In the genomic region with DNA sequence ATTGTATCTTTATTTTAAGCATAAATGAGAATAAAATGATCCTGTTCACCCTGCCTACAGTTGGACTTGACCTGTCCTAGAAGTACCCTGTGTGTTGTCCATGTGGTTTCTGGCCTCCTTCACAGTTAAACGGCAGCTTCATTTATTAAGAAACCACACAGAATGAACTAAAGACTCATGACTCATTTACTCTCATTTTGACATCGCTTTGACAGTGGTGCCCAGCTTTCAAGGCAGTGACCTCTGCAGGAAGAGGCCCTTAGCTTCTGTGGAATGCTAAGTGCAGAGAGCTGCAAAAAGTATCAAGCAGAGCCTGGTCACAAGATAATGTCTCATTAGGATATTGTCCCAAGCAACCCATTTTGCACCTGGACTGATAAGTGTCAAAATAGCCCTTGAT, we compare ENCODE assay signal across 8 cellular contexts.
DNase-seq lines count a peak whose midpoint lies in the region; ATAC-seq and TF ChIP-seq lines count a peak whose summit lies in the region.

No MANE protein-coding gene starts in this region.

- ATAC-seq in HG03520 (IDR thresholded peaks at IDR 0.05; ENCODE audit: unreplicated experiment) (no peak), HG03045 (IDR thresholded peaks at IDR 0.05; ENCODE audit: unreplicated experiment) (no peak)

- TF ChIP-seq CTCF in cardiac fibroblast (IDR thresholded peaks at IDR 0.05; ENCODE audit: low read depth, low read length) (no peak), lower leg skin (IDR thresholded peaks at IDR 0.05) (no peak)

- intact Hi-C loops in lower leg skin (cut with DNase I; ENCODE audit: low total_unique reads) = no loop called here

- peak; percentile 10 for DNase-seq in stimulated activated CD4-positive, alpha-beta T cell treated with anti-CD3 and anti-CD28 coated beads, Interleukin-15, amount 100 ng/mL, for 24 hours
- DNase-seq in stimulated activated CD4-positive, alpha-beta T cell treated with anti-CD3 and anti-CD28 coated beads, Interleukin-1b, Interleukin-23, amount 100 ng/mL, for 48 hours = no peak
- DNase-seq in LHCN-M2 (ENCODE audit: low read depth) = peak; percentile 96
- peak; percentile 83 to 87 for DNase-seq in cardiac fibroblast (ENCODE audit: low read depth in 2 of 2)
- DNase-seq in renal cortical epithelial cell (ENCODE audit: low read depth) = peak; percentile 95
- no peak for DNase-seq in lower leg skin (ENCODE audit: low spot score in 2 of 2)

- 40 to 46% methylated on average over 2 of the region's 2 CpGs for WGBS in lower leg skin, 2 donors

- TF ChIP-seq POLR2A in lower leg skin (IDR thresholded peaks at IDR 0.05) = no peak

- H3K4me3 ChIP-seq in cardiac fibroblast (replicated peaks in 1 of 2; ENCODE audit: low read depth in 2 of 2, low read length in 2 of 2) (no peak overlapping the region), lower leg skin (ENCODE audit: low read depth, poor library complexity, severe bottlenecking) (no peak overlapping the region)

Comparison
In these comparisons a context has a peak if more than half of its experiments do, and no peak if none do; other contexts are left out.
1. DNase-seq: peak in stimulated activated CD4-positive, alpha-beta T cell treated with anti-CD3 and anti-CD28 coated beads, Interleukin-15, amount 100 ng/mL, for 24 hours (single experiment), LHCN-M2 (single experiment), cardiac fibroblast (2 of 2) and renal cortical epithelial cell (single experiment); none in stimulated activated CD4-positive, alpha-beta T cell treated with anti-CD3 and anti-CD28 coated beads, Interleukin-1b, Interleukin-23, amount 100 ng/mL, for 48 hours (single experiment) and lower leg skin (0 of 2).